6 cellular contexts compared by ENCODE assay signal in the genomic region with DNA sequence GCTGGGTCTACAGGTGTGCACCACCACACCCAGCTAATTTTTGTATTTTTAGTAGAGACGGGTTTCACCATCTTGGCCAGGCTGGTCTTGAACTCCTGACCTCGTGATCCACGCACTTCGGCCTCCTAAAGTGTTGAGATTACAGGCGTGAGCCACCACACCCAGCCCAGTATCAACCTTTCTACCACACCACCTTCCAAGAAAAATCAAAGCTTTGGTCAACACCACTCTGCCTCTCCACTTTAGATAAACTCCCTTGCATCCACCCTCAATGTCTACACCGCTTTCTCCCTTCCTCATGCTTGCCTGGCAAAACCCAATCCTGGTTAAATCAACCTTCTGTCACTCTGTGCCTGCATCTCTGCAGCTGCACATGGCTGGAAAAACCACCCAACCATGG.
A peak's percentile ranks its signal among the peaks of the same experiment; 100 is the strongest.
DNase-seq lines count a peak whose midpoint lies in the region; ATAC-seq, FAIRE-seq and TF ChIP-seq lines count a peak whose summit lies in the region.
"Not testable (repeated sequence)": the region's sequence is repeated elsewhere in the genome, so short reads cannot be mapped to it uniquely, and the experiment has no call there.

No MANE protein-coding gene starts in this region.

- H3K4me2 ChIP-seq in HCT116 (ENCODE audit: low read length) (peak overlapping the region; percentile 72), PC-9 (peak overlapping the region; percentile 64)
- H3K4me2 ChIP-seq in K562 (ENCODE audit: insufficient read depth, low read length) = not testable (repeated sequence)

- H3K36me3 ChIP-seq in HCT116 (ENCODE audit: control insufficient read depth in 1 of 2, insufficient read depth in 2 of 2, low read length in 2 of 2); PC-9 (ENCODE audit: low read depth); RWPE2 (ENCODE audit: low read depth); K562 (ENCODE audit: control insufficient read depth, insufficient read depth, low read length): not testable (repeated sequence)

- H3K4me1 ChIP-seq in HCT116 (ENCODE audit: control insufficient read depth in 1 of 2, insufficient read depth in 2 of 2, low read length in 2 of 2) = peaks cover 7 to 21% of the 10 kb centered on the region in 2 experiments
- H3K4me1 ChIP-seq in PC-9 (replicated peaks; ENCODE audit: insufficient read depth) = peaks cover 36% of the 10 kb centered on the region
- not testable (repeated sequence) for H3K4me1 ChIP-seq in RWPE2 (ENCODE audit: insufficient read depth, poor library complexity, severe bottlenecking); foreskin keratinocyte
- H3K4me1 ChIP-seq in K562 (replicated peaks in 1 of 2; ENCODE audit: control insufficient read depth in 2 of 2, insufficient read depth in 2 of 2, low read length in 2 of 2) = peaks cover 7 to 31% of the 10 kb centered on the region in 2 experiments

- 23% methylated on average over 6 of the region's 6 CpGs for WGBS in K562 (ENCODE audit: insufficient coverage, low coverage, missing lambda C conversion rate)

- CTCF ChIA-PET in HCT116 (lab: Charles Lee) = interaction anchor here (1.1 kb wide), 1 partner anchor 22 kb away, joined by 3 read pairs; no protein-coding TSS in a partner anchor
- CTCF ChIA-PET in PC-9 (lab: Charles Lee) = interaction anchor here (0.5 kb wide), 1 partner anchor 23 kb away, joined by 3 read pairs; no protein-coding TSS in a partner anchor
- CTCF ChIA-PET in K562 (lab: Yijun Ruan, JAX; ENCODE audit: low intra/inter-chr PET ratio) = not testable (repeated sequence)

- not testable (repeated sequence) for H2AFZ ChIP-seq in HCT116 (ENCODE audit: low read depth, low read length, poor library complexity, severe bottlenecking); K562 (ENCODE audit: low read depth, low read length)
- H2AFZ ChIP-seq in PC-9 = peak overlapping the region; percentile 30

- intact Hi-C loops in HCT116 (cut with micrococcal nuclease) (loop anchor here (10.0 kb wide), 1 partner anchor 884 kb away; no protein-coding TSS in a partner anchor), PC-9 (cut with micrococcal nuclease; ENCODE audit: unreplicated experiment) (loop anchor here (5.0 to 10.0 kb wide), 3 partner anchors 332 to 902 kb away; no protein-coding TSS in a partner anchor), left colon (cut with DNase I, micrococcal nuclease) (loop anchor here in 1 of 2 donors (10.0 kb wide), 1 partner anchor 274 kb away; no protein-coding TSS in a partner anchor)
- intact Hi-C loops in K562 (cut with micrococcal nuclease) = not testable (repeated sequence)

- not testable (repeated sequence) for FAIRE-seq in K562 (lab: Jason Lieb, UNC)

- H3K9me3 ChIP-seq in HCT116 (ENCODE audit: control insufficient read depth in 1 of 2, insufficient read depth in 1 of 2, low read depth in 1 of 2, low read length in 2 of 2); PC-9 (ENCODE audit: insufficient read depth, low read depth); RWPE2 (ENCODE audit: severe bottlenecking); K562 (replicated peaks; ENCODE audit: control insufficient read depth, insufficient read depth, low read depth, low read length): not testable (repeated sequence)

- H3K4me3 ChIP-seq in HCT116 (replicated peaks in 1 of 2; ENCODE audit: low read depth in 1 of 2, low read length in 2 of 2); RWPE2 (ENCODE audit: severe bottlenecking); K562: not testable (repeated sequence)
- H3K4me3 ChIP-seq in PC-9 = peak overlapping the region; percentile 23; the same call in 1 of the 2 replicates

- H3K9me2 ChIP-seq in HCT116 (ENCODE audit: insufficient read depth); PC-9 (ENCODE audit: insufficient read depth): not testable (repeated sequence)

- not testable (repeated sequence) for H3K9me1 ChIP-seq in K562 (ENCODE audit: control insufficient read depth, insufficient read depth, low read length)

- BruUV-seq in HCT116 (replicated peaks; lab: Mats Ljungman, UMichigan); PC-9 (replicated peaks; lab: Mats Ljungman, UMichigan); K562 (replicated peaks; lab: Mats Ljungman, UMichigan): not testable (repeated sequence)

- RAD21 ChIA-PET in HCT116 (lab: Charles Lee; ENCODE audit: low non-redundant PET in 1 of 2, low total read pairs in 2 of 2, uncharacterized antibody in 2 of 2, unreplicated experiment in 2 of 2) = not testable (repeated sequence)

- not testable (repeated sequence) for H3K27me3 ChIP-seq in HCT116 (ENCODE audit: insufficient read depth, low read length); PC-9 (ENCODE audit: insufficient read depth, low read depth); RWPE2 (ENCODE audit: insufficient read depth, poor library complexity, severe bottlenecking); K562 (ENCODE audit: control insufficient read depth in 2 of 2, insufficient read depth in 2 of 2, low read length in 2 of 2); foreskin keratinocyte

- POLR2A ChIA-PET in HCT116 (lab: Charles Lee) = not testable (repeated sequence)
- POLR2A ChIA-PET in PC-9 (lab: Charles Lee; ENCODE audit: unreplicated experiment) = interaction anchor here (0.7 kb wide), 1 partner anchor 804 kb away, joined by 4 read pairs; no protein-coding TSS in a partner anchor
- POLR2A ChIA-PET in K562 (lab: Yijun Ruan, JAX) = interaction anchor here (0.8 kb wide), 1 partner anchor 128 kb away, joined by 3 read pairs; no protein-coding TSS in a partner anchor

- not testable (repeated sequence) for TF ChIP-seq POLR2A in HCT116 (IDR thresholded peaks at IDR 0.05; ENCODE audit: borderline replicate concordance, extremely low read depth, insufficient read depth, insufficient read length); K562 (conservative IDR thresholded peaks at IDR 0.05)

- H3F3A ChIP-seq in PC-9 (ENCODE audit: insufficient read depth, low read depth) = peaks cover 30% of the 10 kb centered on the region

- not testable (repeated sequence) for TF ChIP-seq EP300 in K562 (IDR thresholded peaks at IDR 0.05; ENCODE audit: low read length)

- not testable (repeated sequence) for TF ChIP-seq RAD21 in HCT116 (IDR thresholded peaks at IDR 0.05; ENCODE audit: low read depth); K562 (CRISPR knock-in tag; conservative IDR thresholded peaks at IDR 0.05 in 1 of 2, IDR thresholded peaks at IDR 0.05 in 1 of 2)

- not testable (repeated sequence) for H3K9ac ChIP-seq in HCT116 (ENCODE audit: low read length); K562 (ENCODE audit: insufficient read depth in 1 of 2, low read depth in 2 of 2, low read length in 2 of 2)

- not testable (repeated sequence) for H4K20me1 ChIP-seq in HCT116 (ENCODE audit: insufficient read depth); PC-9 (ENCODE audit: insufficient read depth); K562 (replicated peaks; ENCODE audit: control insufficient read depth, insufficient read depth, low read length)

- TF ChIP-seq CTCF in HCT116 (IDR thresholded peaks at IDR 0.05 in 2 of 3, conservative IDR thresholded peaks at IDR 0.05 in 1 of 3; ENCODE audit: borderline replicate concordance in 1 of 3, insufficient read depth in 1 of 3, low read depth in 2 of 3, low read length in 2 of 3); PC-9 (conservative IDR thresholded peaks at IDR 0.05); RWPE2 (IDR thresholded peaks at IDR 0.05; ENCODE audit: poor library complexity, severe bottlenecking); K562 (IDR thresholded peaks at IDR 0.05 in 2 of 3, conservative IDR thresholded peaks at IDR 0.05 in 1 of 3; ENCODE audit: insufficient read depth in 2 of 3, low read depth in 1 of 3, low read length in 3 of 3); foreskin keratinocyte (conservative IDR thresholded peaks at IDR 0.05): not testable (repeated sequence)

- not testable (repeated sequence) for DNase-seq in HCT116 (ENCODE audit: low read depth, low spot score); PC-9; RWPE2 (ENCODE audit: low spot score); K562 (ENCODE audit: extremely low read depth in 1 of 4, low spot score in 3 of 4); foreskin keratinocyte; left colon

- not testable (repeated sequence) for ATAC-seq in HCT116; RWPE2 (ENCODE audit: low read depth); K562; foreskin keratinocyte
- ATAC-seq in left colon = peak; percentile 13

- not testable (repeated sequence) for H3K27ac ChIP-seq in HCT116 (ENCODE audit: low read depth, low read length); K562 (ENCODE audit: extremely low read depth, low read depth, low read length)
- peak overlapping the region; percentile 83 for H3K27ac ChIP-seq in PC-9
- peak overlapping the region; percentile 38 for H3K27ac ChIP-seq in RWPE2 (ENCODE audit: poor library complexity, severe bottlenecking)
- peak overlapping the region; percentile 5 for H3K27ac ChIP-seq in foreskin keratinocyte

- not testable (repeated sequence) for H3K79me2 ChIP-seq in HCT116 (ENCODE audit: insufficient read depth, low read length); PC-9 (ENCODE audit: low read depth); K562 (ENCODE audit: control insufficient read depth, insufficient read depth, low read length)

- in situ Hi-C loops in K562 (cut with MboI) = not testable (repeated sequence)

TF ChIP-seq in K562, 482 proteins besides CTCF, POLR2A, EP300 and RAD21:
- TF ChIP-seq TCF3 (CRISPR knock-in tag; IDR thresholded peaks at IDR 0.05) (peak; percentile 20; the same call in 1 of the 2 replicates), CBFA2T3 (IDR thresholded peaks at IDR 0.05) (peak; percentile 50), RCOR1 (IDR thresholded peaks at IDR 0.05; ENCODE audit: borderline replicate concordance in 1 of 2, low read depth in 2 of 2, low read length in 2 of 2) (peak in 1 of 2 experiments; percentile 82; a peak in 1 of 4 replicates), ARID1B (IDR thresholded peaks at IDR 0.05) (0 out of 2 replicates have a peak, but pooled peaks have one; percentile 8), HDAC1 (IDR thresholded peaks at IDR 0.05) (peak in 1 of 2 experiments; percentile 32; a peak in 1 of 4 replicates), KDM1A (IDR thresholded peaks at IDR 0.05) (peak; percentile 75 to 78)
